ENCODE assay signal across 1 cellular context in the genomic region with DNA sequence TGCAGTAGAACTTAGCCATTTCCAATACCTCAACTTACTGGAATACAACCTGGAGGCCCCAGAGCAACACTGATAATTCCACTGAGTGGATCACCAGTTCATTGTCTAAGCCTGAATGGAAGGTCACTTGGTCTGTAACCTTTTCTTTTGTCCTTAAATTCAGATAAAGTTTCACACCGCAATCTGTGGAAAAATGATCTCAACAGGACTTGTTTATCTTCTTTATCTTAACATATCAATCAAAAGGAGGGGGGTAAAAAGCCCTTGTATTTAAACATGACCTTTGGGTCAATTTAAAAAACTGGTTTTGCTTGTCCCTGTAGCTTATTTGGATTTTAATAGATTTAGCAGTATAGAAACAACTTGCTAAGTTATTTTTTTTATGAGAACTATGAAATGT.
TF ChIP-seq lines count a peak whose summit lies in the region.

No MANE protein-coding gene starts in this region.

TF ChIP-seq in GM23338, 12 proteins besides CTCF, POLR2A, EP300 and RAD21 (continued from another document):
- TF ChIP-seq, protein P1, sequence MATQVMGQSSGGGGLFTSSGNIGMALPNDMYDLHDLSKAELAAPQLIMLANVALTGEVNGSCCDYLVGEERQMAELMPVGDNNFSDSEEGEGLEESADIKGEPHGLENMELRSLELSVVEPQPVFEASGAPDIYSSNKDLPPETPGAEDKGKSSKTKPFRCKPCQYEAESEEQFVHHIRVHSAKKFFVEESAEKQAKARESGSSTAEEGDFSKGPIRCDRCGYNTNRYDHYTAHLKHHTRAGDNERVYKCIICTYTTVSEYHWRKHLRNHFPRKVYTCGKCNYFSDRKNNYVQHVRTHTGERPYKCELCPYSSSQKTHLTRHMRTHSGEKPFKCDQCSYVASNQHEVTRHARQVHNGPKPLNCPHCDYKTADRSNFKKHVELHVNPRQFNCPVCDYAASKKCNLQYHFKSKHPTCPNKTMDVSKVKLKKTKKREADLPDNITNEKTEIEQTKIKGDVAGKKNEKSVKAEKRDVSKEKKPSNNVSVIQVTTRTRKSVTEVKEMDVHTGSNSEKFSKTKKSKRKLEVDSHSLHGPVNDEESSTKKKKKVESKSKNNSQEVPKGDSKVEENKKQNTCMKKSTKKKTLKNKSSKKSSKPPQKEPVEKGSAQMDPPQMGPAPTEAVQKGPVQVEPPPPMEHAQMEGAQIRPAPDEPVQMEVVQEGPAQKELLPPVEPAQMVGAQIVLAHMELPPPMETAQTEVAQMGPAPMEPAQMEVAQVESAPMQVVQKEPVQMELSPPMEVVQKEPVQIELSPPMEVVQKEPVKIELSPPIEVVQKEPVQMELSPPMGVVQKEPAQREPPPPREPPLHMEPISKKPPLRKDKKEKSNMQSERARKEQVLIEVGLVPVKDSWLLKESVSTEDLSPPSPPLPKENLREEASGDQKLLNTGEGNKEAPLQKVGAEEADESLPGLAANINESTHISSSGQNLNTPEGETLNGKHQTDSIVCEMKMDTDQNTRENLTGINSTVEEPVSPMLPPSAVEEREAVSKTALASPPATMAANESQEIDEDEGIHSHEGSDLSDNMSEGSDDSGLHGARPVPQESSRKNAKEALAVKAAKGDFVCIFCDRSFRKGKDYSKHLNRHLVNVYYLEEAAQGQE (IDR thresholded peaks at IDR 0.05; ENCODE audit: unreplicated experiment), result no peak
- TF ChIP-seq EZH2phosphoT487 (IDR thresholded peaks at IDR 0.05; ENCODE audit: unreplicated experiment) (no peak), EZH2 (IDR thresholded peaks at IDR 0.05; ENCODE audit: low read depth, unreplicated experiment) (no peak)
- TF ChIP-seq, protein P2, sequence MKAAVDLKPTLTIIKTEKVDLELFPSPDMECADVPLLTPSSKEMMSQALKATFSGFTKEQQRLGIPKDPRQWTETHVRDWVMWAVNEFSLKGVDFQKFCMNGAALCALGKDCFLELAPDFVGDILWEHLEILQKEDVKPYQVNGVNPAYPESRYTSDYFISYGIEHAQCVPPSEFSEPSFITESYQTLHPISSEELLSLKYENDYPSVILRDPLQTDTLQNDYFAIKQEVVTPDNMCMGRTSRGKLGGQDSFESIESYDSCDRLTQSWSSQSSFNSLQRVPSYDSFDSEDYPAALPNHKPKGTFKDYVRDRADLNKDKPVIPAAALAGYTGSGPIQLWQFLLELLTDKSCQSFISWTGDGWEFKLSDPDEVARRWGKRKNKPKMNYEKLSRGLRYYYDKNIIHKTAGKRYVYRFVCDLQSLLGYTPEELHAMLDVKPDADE (IDR thresholded peaks at IDR 0.05), result no peak
